Comparison of ENCODE assay signal across 11 cellular contexts in genomic region chr2:142974288-142975024, GRCh38.
A peak's percentile ranks its signal among the peaks of the same experiment; 100 is the strongest.
DNase-seq lines count a peak whose midpoint lies in the region; ATAC-seq and TF ChIP-seq lines count a peak whose summit lies in the region.
"Had no signal": no experiment of that assay in that cellular context is flagged by ENCODE, and none has a peak within 500 bp of the region (broad histone marks: within the 10 kb centered on the region; RNA-seq: fewer than 3 reads in every experiment).

No MANE protein-coding gene starts in this region.

- H3K4me1 ChIP-seq in adipocyte (ENCODE audit: control insufficient read depth, insufficient read depth, low read length) (peaks cover 13% of the 10 kb centered on the region), adrenal gland (replicated peaks in 1 of 2) (no peaks in the 10 kb centered on the region)
- H3K4me1 ChIP-seq in effector memory CD4-positive, alpha-beta T cell (ENCODE audit: control insufficient read depth, insufficient read depth, low read length, poor library complexity, severe bottlenecking): no peaks in the 10 kb centered on the region

- peak overlapping the region; percentile 10 for H3K9ac ChIP-seq in adipocyte (ENCODE audit: low read length)

- H3K27me3 ChIP-seq in adipocyte (replicated peaks; ENCODE audit: control insufficient read depth, insufficient read depth, low read length) (no peaks in the 10 kb centered on the region), adrenal gland (no peaks in the 10 kb centered on the region)
- H3K27me3 ChIP-seq in effector memory CD4-positive, alpha-beta T cell (replicated peaks; ENCODE audit: control insufficient read depth, insufficient read depth, low read length, poor library complexity, severe bottlenecking): no peaks in the 10 kb centered on the region

- no peak for TF ChIP-seq CTCF in adrenal gland (IDR thresholded peaks at IDR 0.05)

- DNase-seq in ELF-1 (ENCODE audit: low read depth, low spot score) (peak; percentile 28), adipocyte (ENCODE audit: low read depth) (peak; percentile 29), iris pigment epithelial cell (ENCODE audit: low read depth) (peak; percentile 73), adrenal gland (no peak), NAMALWA (ENCODE audit: low spot score) (no peak)
- no peak for DNase-seq in effector CD8-positive, alpha-beta T cell (lab: John Stamatoyannopoulos, UW)
- DNase-seq in effector memory CD4-positive, alpha-beta T cell: no peak
- DNase-seq: DMS79 had no signal

- H3K36me3 ChIP-seq in adipocyte (ENCODE audit: control insufficient read depth, insufficient read depth, low read length, severe bottlenecking) (no peaks in the 10 kb centered on the region), adrenal gland (replicated peaks in 1 of 2) (no peaks in the 10 kb centered on the region)
- H3K36me3 ChIP-seq in effector memory CD4-positive, alpha-beta T cell (ENCODE audit: control insufficient read depth, insufficient read depth, low read length): no peaks in the 10 kb centered on the region
- H3K36me3 ChIP-seq: thoracic aorta had no signal

- intact Hi-C loops in adrenal gland (cut with DNase I): loop anchor here in 1 of 2 donors (10.0 kb wide), 1 partner anchor 90 kb away; no protein-coding TSS in a partner anchor

- no peak overlapping the region for H3K4me3 ChIP-seq in adipocyte (ENCODE audit: low read length)
- H3K4me3 ChIP-seq in adrenal gland: no peak overlapping the region
- H3K4me3 ChIP-seq in effector memory CD4-positive, alpha-beta T cell (ENCODE audit: insufficient read depth, low read depth, low read length, poor library complexity, severe bottlenecking): no peak overlapping the region
- H3K4me3 ChIP-seq: thoracic aorta had no signal

- no peak overlapping the region for H3K27ac ChIP-seq in adrenal gland
- H3K27ac ChIP-seq in effector memory CD4-positive, alpha-beta T cell (ENCODE audit: insufficient read depth, low read length, poor library complexity, severe bottlenecking): no peak overlapping the region
- H3K27ac ChIP-seq: HL-60, thoracic aorta had no signal

- ATAC-seq in HG02798 (IDR thresholded peaks at IDR 0.05; ENCODE audit: poor library complexity, unreplicated experiment): peak; percentile 57

- no peak for TF ChIP-seq POLR2A in adrenal gland (IDR thresholded peaks at IDR 0.05)

- 68 to 79% (median 74%) methylated on average over 3 of the region's 3 CpGs for WGBS in adrenal gland, 4 donors

- no peaks in the 10 kb centered on the region for H3K9me3 ChIP-seq in adipocyte (ENCODE audit: control insufficient read depth, low read length)
- H3K9me3 ChIP-seq in adrenal gland (replicated peaks in 1 of 3): no peaks in the 10 kb centered on the region
- no peaks in the 10 kb centered on the region for H3K9me3 ChIP-seq in effector memory CD4-positive, alpha-beta T cell (ENCODE audit: control insufficient read depth, low read length)
- H3K9me3 ChIP-seq: thoracic aorta had no signal

Comparison
In these comparisons a context has a peak if more than half of its experiments do, and no peak if none do; other contexts are left out.
1. DNase-seq: peak in ELF-1 (single experiment), adipocyte (single experiment) and iris pigment epithelial cell (single experiment); none in effector CD8-positive, alpha-beta T cell (single experiment), adrenal gland (0 of 7), effector memory CD4-positive, alpha-beta T cell (0 of 3) and NAMALWA (single experiment).